Comparison of ENCODE assay signal across 1 cellular context in genomic region chrX:11111038-11111851, GRCh38.
TF ChIP-seq lines count a peak whose summit lies in the region.

HCCS (plus strand) TSS chrX:11111332; CDS start chrX:11112061, 729 bp downstream.

TF ChIP-seq in K562, 482 proteins besides CTCF, POLR2A, EP300 and RAD21 (continued from another document):
- no peak for TF ChIP-seq HINFP (tag; conservative IDR thresholded peaks at IDR 0.05; ENCODE audit: low read depth)
